ENCODE assay signal across 1 cellular context in genomic region chr6:44262467-44263356, GRCh38.
TF ChIP-seq lines count a peak whose summit lies in the region.

No MANE protein-coding gene starts in this region.

TF ChIP-seq in K562, 482 proteins besides CTCF, POLR2A, EP300 and RAD21:
- TF ChIP-seq RBFOX2 (IDR thresholded peaks at IDR 0.05; ENCODE audit: low read depth, low read length) (0 out of 2 replicates have a peak, but pooled peaks have one; percentile 23), HDAC1 (IDR thresholded peaks at IDR 0.05) (no peak)
